Comparison of ENCODE assay signal across 1 cellular context in the genomic region with DNA sequence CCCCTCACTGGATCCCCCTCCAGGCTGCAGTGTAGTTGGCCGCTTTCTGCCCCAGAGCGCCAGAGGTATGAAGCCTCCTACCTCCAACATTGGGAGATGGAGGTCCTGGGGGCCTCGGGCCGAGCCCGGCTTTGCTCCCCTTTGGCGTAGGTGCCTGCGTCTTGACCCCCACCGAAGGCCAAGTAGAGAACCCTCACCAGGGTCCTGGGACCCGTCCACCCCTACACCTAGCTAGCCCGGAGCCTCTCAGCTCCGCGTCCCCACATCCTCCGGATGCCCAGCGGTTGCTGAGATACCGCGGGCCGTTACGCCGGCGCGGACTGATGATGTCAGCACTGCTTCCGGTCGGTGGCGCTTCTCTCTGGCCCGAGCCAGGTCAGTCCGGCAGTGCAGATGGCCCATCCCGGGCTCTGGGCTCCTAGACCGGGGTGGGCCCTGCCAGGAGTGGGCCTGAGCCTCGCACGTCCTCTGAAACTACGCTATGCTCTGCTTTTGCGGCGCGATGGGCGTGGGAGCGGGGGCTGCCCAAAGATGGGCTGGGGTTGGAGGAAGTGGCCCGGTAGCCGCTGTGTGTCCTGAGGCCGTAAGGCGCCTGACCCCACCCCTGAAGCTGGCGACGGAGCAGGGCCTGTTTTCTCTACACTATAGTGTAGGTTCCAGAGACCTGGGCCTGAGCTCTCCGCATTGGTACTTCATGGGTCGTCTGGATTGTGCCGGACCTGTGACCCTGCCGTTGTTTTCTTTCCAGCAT.
TF ChIP-seq lines count a peak whose summit lies in the region.

A gene (minus strand): TSS at position 297 of the 751 bp plus-strand sequence. CDS start 1,871 bp downstream, outside the sequence.
A gene with protein sequence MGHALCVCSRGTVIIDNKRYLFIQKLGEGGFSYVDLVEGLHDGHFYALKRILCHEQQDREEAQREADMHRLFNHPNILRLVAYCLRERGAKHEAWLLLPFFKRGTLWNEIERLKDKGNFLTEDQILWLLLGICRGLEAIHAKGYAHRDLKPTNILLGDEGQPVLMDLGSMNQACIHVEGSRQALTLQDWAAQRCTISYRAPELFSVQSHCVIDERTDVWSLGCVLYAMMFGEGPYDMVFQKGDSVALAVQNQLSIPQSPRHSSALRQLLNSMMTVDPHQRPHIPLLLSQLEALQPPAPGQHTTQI (plus strand): TSS at position 332 of the 751 bp plus-strand sequence. CDS start 521 bp downstream, outside the sequence.

TF ChIP-seq in HepG2, 621 proteins besides CTCF, POLR2A, EP300 and RAD21 (continued from another document and continues in another):
- TF ChIP-seq, protein P1, sequence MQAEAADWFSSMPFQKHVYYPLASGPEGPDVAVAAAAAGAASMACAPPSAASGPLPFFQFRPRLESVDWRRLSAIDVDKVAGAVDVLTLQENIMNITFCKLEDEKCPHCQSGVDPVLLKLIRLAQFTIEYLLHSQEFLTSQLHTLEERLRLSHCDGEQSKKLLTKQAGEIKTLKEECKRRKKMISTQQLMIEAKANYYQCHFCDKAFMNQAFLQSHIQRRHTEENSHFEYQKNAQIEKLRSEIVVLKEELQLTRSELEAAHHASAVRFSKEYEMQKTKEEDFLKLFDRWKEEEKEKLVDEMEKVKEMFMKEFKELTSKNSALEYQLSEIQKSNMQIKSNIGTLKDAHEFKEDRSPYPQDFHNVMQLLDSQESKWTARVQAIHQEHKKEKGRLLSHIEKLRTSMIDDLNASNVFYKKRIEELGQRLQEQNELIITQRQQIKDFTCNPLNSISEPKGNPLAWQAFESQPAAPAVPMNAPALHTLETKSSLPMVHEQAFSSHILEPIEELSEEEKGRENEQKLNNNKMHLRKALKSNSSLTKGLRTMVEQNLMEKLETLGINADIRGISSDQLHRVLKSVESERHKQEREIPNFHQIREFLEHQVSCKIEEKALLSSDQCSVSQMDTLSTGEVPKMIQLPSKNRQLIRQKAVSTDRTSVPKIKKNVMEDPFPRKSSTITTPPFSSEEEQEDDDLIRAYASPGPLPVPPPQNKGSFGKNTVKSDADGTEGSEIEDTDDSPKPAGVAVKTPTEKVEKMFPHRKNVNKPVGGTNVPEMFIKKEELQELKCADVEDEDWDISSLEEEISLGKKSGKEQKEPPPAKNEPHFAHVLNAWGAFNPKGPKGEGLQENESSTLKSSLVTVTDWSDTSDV (CRISPR knock-in tag; IDR thresholded peaks at IDR 0.05) = 0 out of 2 replicates have a peak, but pooled peaks have one; percentile 71
- no peak for TF ChIP-seq SIX1 (CRISPR knock-in tag; IDR thresholded peaks at IDR 0.05; ENCODE audit: borderline replicate concordance)
- TF ChIP-seq SP2 (CRISPR knock-in tag; IDR thresholded peaks at IDR 0.05) = peak; percentile 68
- TF ChIP-seq, protein P2, sequence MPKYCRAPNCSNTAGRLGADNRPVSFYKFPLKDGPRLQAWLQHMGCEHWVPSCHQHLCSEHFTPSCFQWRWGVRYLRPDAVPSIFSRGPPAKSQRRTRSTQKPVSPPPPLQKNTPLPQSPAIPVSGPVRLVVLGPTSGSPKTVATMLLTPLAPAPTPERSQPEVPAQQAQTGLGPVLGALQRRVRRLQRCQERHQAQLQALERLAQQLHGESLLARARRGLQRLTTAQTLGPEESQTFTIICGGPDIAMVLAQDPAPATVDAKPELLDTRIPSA (CRISPR knock-in tag; IDR thresholded peaks at IDR 0.05; ENCODE audit: borderline replicate concordance) = peak; percentile 95; the same call in 1 of the 2 replicates
- no peak; the same call in 1 of the 2 replicates for TF ChIP-seq JDP2 (CRISPR knock-in tag; IDR thresholded peaks at IDR 0.05; ENCODE audit: borderline replicate concordance)
- peak; percentile 80; the same call in 1 of the 2 replicates for TF ChIP-seq ZNF335 (CRISPR knock-in tag; IDR thresholded peaks at IDR 0.05)
- no peak for TF ChIP-seq ZNF562 (CRISPR knock-in tag; IDR thresholded peaks at IDR 0.05; ENCODE audit: borderline replicate concordance)
- TF ChIP-seq ZNF839 (CRISPR knock-in tag; IDR thresholded peaks at IDR 0.05; ENCODE audit: borderline replicate concordance) = peak; percentile 99; the same call in 1 of the 2 replicates
- TF ChIP-seq CBFB (CRISPR knock-in tag; IDR thresholded peaks at IDR 0.05) = peak; percentile 87
- peak; percentile 96 for TF ChIP-seq ARNT2 (CRISPR knock-in tag; IDR thresholded peaks at IDR 0.05; ENCODE audit: low read depth)
- no peak for TF ChIP-seq FOXK2 (IDR thresholded peaks at IDR 0.05)
- TF ChIP-seq POLR2G (IDR thresholded peaks at IDR 0.05; ENCODE audit: low read depth, low read length) = peak; percentile 99
- TF ChIP-seq, protein P3, sequence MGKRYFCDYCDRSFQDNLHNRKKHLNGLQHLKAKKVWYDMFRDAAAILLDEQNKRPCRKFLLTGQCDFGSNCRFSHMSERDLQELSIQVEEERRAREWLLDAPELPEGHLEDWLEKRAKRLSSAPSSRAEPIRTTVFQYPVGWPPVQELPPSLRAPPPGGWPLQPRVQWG (CRISPR knock-in tag; IDR thresholded peaks at IDR 0.05; ENCODE audit: borderline replicate concordance, low read depth) = no peak
- peak; percentile 33; the same call in 1 of the 2 replicates for TF ChIP-seq REPIN1 (CRISPR knock-in tag; IDR thresholded peaks at IDR 0.05; ENCODE audit: borderline replicate concordance, low read depth)
- peak; percentile 89; the same call in 1 of the 2 replicates for TF ChIP-seq ZNF563 (CRISPR knock-in tag; IDR thresholded peaks at IDR 0.05)
- TF ChIP-seq HCFC1 (IDR thresholded peaks at IDR 0.05; ENCODE audit: low read depth, low read length) = peak; percentile 82
- TF ChIP-seq, protein P4, sequence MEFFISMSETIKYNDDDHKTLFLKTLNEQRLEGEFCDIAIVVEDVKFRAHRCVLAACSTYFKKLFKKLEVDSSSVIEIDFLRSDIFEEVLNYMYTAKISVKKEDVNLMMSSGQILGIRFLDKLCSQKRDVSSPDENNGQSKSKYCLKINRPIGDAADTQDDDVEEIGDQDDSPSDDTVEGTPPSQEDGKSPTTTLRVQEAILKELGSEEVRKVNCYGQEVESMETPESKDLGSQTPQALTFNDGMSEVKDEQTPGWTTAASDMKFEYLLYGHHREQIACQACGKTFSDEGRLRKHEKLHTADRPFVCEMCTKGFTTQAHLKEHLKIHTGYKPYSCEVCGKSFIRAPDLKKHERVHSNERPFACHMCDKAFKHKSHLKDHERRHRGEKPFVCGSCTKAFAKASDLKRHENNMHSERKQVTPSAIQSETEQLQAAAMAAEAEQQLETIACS (CRISPR knock-in tag; IDR thresholded peaks at IDR 0.05) = peak; percentile 62
- peak; percentile 90 for TF ChIP-seq RBM39 (IDR thresholded peaks at IDR 0.05; ENCODE audit: low read depth, low read length, poor library complexity, severe bottlenecking)
- TF ChIP-seq ZSCAN25 (CRISPR knock-in tag; IDR thresholded peaks at IDR 0.05) = peak; percentile 82
- no peak for TF ChIP-seq ZNF282 (IDR thresholded peaks at IDR 0.05; ENCODE audit: partially characterized antibody)
- no peak for TF ChIP-seq SP1 (IDR thresholded peaks at IDR 0.05)
- peak; percentile 57 for TF ChIP-seq SP1 (CRISPR knock-in tag; IDR thresholded peaks at IDR 0.05)
- no peak; the same call in 1 of the 2 replicates for TF ChIP-seq CCDC6 (CRISPR knock-in tag; IDR thresholded peaks at IDR 0.05)
- TF ChIP-seq ELF1 (CRISPR knock-in tag; IDR thresholded peaks at IDR 0.05) = peak; percentile 89
- TF ChIP-seq, protein P5, sequence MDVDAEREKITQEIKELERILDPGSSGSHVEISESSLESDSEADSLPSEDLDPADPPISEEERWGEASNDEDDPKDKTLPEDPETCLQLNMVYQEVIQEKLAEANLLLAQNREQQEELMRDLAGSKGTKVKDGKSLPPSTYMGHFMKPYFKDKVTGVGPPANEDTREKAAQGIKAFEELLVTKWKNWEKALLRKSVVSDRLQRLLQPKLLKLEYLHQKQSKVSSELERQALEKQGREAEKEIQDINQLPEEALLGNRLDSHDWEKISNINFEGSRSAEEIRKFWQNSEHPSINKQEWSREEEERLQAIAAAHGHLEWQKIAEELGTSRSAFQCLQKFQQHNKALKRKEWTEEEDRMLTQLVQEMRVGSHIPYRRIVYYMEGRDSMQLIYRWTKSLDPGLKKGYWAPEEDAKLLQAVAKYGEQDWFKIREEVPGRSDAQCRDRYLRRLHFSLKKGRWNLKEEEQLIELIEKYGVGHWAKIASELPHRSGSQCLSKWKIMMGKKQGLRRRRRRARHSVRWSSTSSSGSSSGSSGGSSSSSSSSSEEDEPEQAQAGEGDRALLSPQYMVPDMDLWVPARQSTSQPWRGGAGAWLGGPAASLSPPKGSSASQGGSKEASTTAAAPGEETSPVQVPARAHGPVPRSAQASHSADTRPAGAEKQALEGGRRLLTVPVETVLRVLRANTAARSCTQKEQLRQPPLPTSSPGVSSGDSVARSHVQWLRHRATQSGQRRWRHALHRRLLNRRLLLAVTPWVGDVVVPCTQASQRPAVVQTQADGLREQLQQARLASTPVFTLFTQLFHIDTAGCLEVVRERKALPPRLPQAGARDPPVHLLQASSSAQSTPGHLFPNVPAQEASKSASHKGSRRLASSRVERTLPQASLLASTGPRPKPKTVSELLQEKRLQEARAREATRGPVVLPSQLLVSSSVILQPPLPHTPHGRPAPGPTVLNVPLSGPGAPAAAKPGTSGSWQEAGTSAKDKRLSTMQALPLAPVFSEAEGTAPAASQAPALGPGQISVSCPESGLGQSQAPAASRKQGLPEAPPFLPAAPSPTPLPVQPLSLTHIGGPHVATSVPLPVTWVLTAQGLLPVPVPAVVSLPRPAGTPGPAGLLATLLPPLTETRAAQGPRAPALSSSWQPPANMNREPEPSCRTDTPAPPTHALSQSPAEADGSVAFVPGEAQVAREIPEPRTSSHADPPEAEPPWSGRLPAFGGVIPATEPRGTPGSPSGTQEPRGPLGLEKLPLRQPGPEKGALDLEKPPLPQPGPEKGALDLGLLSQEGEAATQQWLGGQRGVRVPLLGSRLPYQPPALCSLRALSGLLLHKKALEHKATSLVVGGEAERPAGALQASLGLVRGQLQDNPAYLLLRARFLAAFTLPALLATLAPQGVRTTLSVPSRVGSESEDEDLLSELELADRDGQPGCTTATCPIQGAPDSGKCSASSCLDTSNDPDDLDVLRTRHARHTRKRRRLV (CRISPR knock-in tag; IDR thresholded peaks at IDR 0.05) = 0 out of 2 replicates have a peak, but pooled peaks have one; percentile 82
- TF ChIP-seq ZSCAN22 (CRISPR knock-in tag; IDR thresholded peaks at IDR 0.05) = no peak
- peak; percentile 99 for TF ChIP-seq PHF20 (CRISPR knock-in tag; IDR thresholded peaks at IDR 0.05)
- TF ChIP-seq ZNF678 (CRISPR knock-in tag; IDR thresholded peaks at IDR 0.05) = no peak
- TF ChIP-seq, protein P6, sequence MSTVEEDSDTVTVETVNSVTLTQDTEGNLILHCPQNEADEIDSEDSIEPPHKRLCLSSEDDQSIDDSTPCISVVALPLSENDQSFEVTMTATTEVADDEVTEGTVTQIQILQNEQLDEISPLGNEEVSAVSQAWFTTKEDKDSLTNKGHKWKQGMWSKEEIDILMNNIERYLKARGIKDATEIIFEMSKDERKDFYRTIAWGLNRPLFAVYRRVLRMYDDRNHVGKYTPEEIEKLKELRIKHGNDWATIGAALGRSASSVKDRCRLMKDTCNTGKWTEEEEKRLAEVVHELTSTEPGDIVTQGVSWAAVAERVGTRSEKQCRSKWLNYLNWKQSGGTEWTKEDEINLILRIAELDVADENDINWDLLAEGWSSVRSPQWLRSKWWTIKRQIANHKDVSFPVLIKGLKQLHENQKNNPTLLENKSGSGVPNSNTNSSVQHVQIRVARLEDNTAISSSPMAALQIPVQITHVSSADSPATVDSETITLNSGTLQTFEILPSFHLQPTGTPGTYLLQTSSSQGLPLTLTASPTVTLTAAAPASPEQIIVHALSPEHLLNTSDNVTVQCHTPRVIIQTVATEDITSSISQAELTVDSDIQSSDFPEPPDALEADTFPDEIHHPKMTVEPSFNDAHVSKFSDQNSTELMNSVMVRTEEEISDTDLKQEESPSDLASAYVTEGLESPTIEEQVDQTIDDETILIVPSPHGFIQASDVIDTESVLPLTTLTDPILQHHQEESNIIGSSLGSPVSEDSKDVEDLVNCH (CRISPR knock-in tag; IDR thresholded peaks at IDR 0.05) = no peak
- TF ChIP-seq ZNF605 (CRISPR knock-in tag; IDR thresholded peaks at IDR 0.05) = peak; percentile 94
- TF ChIP-seq RARG (CRISPR knock-in tag; IDR thresholded peaks at IDR 0.05; ENCODE audit: low read depth) = no peak
- TF ChIP-seq, protein P7, sequence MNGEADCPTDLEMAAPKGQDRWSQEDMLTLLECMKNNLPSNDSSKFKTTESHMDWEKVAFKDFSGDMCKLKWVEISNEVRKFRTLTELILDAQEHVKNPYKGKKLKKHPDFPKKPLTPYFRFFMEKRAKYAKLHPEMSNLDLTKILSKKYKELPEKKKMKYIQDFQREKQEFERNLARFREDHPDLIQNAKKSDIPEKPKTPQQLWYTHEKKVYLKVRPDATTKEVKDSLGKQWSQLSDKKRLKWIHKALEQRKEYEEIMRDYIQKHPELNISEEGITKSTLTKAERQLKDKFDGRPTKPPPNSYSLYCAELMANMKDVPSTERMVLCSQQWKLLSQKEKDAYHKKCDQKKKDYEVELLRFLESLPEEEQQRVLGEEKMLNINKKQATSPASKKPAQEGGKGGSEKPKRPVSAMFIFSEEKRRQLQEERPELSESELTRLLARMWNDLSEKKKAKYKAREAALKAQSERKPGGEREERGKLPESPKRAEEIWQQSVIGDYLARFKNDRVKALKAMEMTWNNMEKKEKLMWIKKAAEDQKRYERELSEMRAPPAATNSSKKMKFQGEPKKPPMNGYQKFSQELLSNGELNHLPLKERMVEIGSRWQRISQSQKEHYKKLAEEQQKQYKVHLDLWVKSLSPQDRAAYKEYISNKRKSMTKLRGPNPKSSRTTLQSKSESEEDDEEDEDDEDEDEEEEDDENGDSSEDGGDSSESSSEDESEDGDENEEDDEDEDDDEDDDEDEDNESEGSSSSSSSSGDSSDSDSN (CRISPR knock-in tag; IDR thresholded peaks at IDR 0.05) = peak; percentile 96
- peak; percentile 80; the same call in 1 of the 2 replicates for TF ChIP-seq ZNF570 (CRISPR knock-in tag; IDR thresholded peaks at IDR 0.05; ENCODE audit: borderline replicate concordance)
- no peak; the same call in 1 of the 2 replicates for TF ChIP-seq ZBTB42 (CRISPR knock-in tag; IDR thresholded peaks at IDR 0.05)
- peak; percentile 97 for TF ChIP-seq ZNF670 (CRISPR knock-in tag; IDR thresholded peaks at IDR 0.05; ENCODE audit: borderline replicate concordance)
- peak; percentile 82; the same call in 1 of the 2 replicates for TF ChIP-seq FOXJ3 (CRISPR knock-in tag; IDR thresholded peaks at IDR 0.05; ENCODE audit: borderline replicate concordance)
- no peak for TF ChIP-seq MAFG (CRISPR knock-in tag; IDR thresholded peaks at IDR 0.05)
- no peak; the same call in 1 of the 2 replicates for TF ChIP-seq ZNF296 (CRISPR knock-in tag; conservative IDR thresholded peaks at IDR 0.05)
- peak; percentile 91 for TF ChIP-seq ZNF510 (CRISPR knock-in tag; IDR thresholded peaks at IDR 0.05; ENCODE audit: low read depth)
